1 cellular context compared by ENCODE assay signal in genomic region chr13:110416131-110416584, GRCh38.
TF ChIP-seq lines count a peak whose summit lies in the region.

No MANE protein-coding gene starts in this region.

TF ChIP-seq in WTC11, 78 proteins besides CTCF, POLR2A, EP300 and RAD21 (continued from another document):
- TF ChIP-seq ARID4B (CRISPR knock-in tag; IDR thresholded peaks at IDR 0.05; ENCODE audit: borderline replicate concordance), result no peak
- no peak for TF ChIP-seq ZNF671 (CRISPR knock-in tag; IDR thresholded peaks at IDR 0.05)
- TF ChIP-seq ZNF121 (CRISPR knock-in tag; IDR thresholded peaks at IDR 0.05), result no peak
- TF ChIP-seq PREB (CRISPR knock-in tag; IDR thresholded peaks at IDR 0.05; ENCODE audit: borderline replicate concordance), result no peak
- TF ChIP-seq ETV6 (CRISPR knock-in tag; IDR thresholded peaks at IDR 0.05), result no peak
- no peak for TF ChIP-seq PRDM15 (CRISPR knock-in tag; IDR thresholded peaks at IDR 0.05)
- no peak for TF ChIP-seq MXD4 (CRISPR knock-in tag; IDR thresholded peaks at IDR 0.05; ENCODE audit: borderline replicate concordance)
- no peak for TF ChIP-seq PRRX2 (CRISPR knock-in tag; IDR thresholded peaks at IDR 0.05)
- TF ChIP-seq IRF2 (CRISPR knock-in tag; IDR thresholded peaks at IDR 0.05; ENCODE audit: borderline replicate concordance, low read depth), result no peak
- no peak for TF ChIP-seq ZNF532 (CRISPR knock-in tag; IDR thresholded peaks at IDR 0.05; ENCODE audit: borderline replicate concordance)
- no peak for TF ChIP-seq E2F1 (CRISPR knock-in tag; IDR thresholded peaks at IDR 0.05)
